1 cellular context compared by ENCODE assay signal in the genomic region with DNA sequence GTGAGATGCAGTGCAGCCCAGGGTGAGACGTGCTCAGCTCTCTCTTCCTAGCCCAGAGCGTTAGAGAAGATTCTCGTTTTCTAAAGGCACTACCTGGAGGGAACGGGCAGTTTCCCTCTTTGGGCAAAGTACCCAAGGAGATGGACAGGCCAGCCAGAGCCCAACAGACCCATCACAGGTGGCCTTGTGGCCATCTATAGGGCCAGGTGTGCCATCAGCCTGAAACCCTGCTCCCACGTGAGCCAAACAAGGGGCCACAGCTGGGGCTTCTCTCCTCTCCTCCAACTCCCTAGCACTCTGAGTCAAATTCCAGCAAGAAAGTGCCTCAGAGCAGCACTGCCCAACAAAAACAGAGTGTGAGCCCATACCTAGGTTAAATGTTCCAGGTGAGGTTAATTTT.
A peak's percentile ranks its signal among the peaks of the same experiment; 100 is the strongest.
TF ChIP-seq lines count a peak whose summit lies in the region.

No MANE protein-coding gene starts in this region.

TF ChIP-seq in HepG2, 621 proteins besides CTCF, POLR2A, EP300 and RAD21:
- TF ChIP-seq ZNF687 (CRISPR knock-in tag; IDR thresholded peaks at IDR 0.05) (0 out of 2 replicates have a peak, but pooled peaks have one; percentile 7), FOXA3 (CRISPR knock-in tag; IDR thresholded peaks at IDR 0.05) (no peak), ZMAT5 (CRISPR knock-in tag; IDR thresholded peaks at IDR 0.05; ENCODE audit: borderline replicate concordance, low read depth) (no peak)
